Comparison of ENCODE assay signal across 2 cellular contexts in the genomic region with DNA sequence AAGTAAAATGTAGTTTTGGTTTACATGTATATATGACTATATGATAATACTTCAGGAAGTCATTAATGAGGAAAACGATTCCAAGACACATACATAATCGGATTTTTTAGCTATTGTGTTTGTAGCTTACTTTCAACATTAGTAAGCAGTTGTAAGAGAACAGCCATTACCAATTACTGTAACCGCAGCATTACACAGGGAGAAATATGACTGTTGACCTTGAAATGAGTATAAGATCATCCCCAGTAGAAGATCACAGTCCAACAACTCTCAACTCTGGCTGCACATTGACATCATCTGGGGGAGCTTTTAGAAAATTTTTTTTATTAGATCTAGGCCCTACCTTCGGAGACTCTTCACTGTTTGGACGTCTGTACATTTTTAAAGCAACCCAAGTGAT.
TF ChIP-seq lines count a peak whose summit lies in the region.

No MANE protein-coding gene starts in this region.

TF ChIP-seq in A549, 52 proteins besides CTCF, POLR2A, EP300 and RAD21 (continued from another document):
- TF ChIP-seq, protein P1, sequence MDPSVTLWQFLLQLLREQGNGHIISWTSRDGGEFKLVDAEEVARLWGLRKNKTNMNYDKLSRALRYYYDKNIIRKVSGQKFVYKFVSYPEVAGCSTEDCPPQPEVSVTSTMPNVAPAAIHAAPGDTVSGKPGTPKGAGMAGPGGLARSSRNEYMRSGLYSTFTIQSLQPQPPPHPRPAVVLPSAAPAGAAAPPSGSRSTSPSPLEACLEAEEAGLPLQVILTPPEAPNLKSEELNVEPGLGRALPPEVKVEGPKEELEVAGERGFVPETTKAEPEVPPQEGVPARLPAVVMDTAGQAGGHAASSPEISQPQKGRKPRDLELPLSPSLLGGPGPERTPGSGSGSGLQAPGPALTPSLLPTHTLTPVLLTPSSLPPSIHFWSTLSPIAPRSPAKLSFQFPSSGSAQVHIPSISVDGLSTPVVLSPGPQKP (IDR thresholded peaks at IDR 0.05; ENCODE audit: low read depth, low read length): no peak
- TF ChIP-seq TFCP2L1 (CRISPR knock-in tag; IDR thresholded peaks at IDR 0.05) (no peak), RCOR1 (IDR thresholded peaks at IDR 0.05; ENCODE audit: low read depth, low read length) (no peak), RFX5 (IDR thresholded peaks at IDR 0.05) (no peak), SMC3 (IDR thresholded peaks at IDR 0.05) (no peak), ESRRA (IDR thresholded peaks at IDR 0.05; ENCODE audit: borderline replicate concordance, low read length) (no peak), GATA3 (IDR thresholded peaks at IDR 0.05; ENCODE audit: borderline replicate concordance) (no peak), CBX2 (IDR thresholded peaks at IDR 0.05; ENCODE audit: borderline replicate concordance, low read depth) (no peak), BHLHE40 (IDR thresholded peaks at IDR 0.05; ENCODE audit: low read depth, low read length) (no peak), KDM1A (IDR thresholded peaks at IDR 0.05; ENCODE audit: low read depth) (no peak), RARB (CRISPR knock-in tag; IDR thresholded peaks at IDR 0.05) (no peak), NPAS2 (CRISPR knock-in tag; IDR thresholded peaks at IDR 0.05; ENCODE audit: borderline replicate concordance) (no peak), HOXB13 (CRISPR knock-in tag; IDR thresholded peaks at IDR 0.05; ENCODE audit: low read depth) (no peak), PHF8 (IDR thresholded peaks at IDR 0.05; ENCODE audit: borderline replicate concordance, low read depth) (no peak)
- TF ChIP-seq, protein P2, sequence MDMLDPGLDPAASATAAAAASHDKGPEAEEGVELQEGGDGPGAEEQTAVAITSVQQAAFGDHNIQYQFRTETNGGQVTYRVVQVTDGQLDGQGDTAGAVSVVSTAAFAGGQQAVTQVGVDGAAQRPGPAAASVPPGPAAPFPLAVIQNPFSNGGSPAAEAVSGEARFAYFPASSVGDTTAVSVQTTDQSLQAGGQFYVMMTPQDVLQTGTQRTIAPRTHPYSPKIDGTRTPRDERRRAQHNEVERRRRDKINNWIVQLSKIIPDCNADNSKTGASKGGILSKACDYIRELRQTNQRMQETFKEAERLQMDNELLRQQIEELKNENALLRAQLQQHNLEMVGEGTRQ (IDR thresholded peaks at IDR 0.05): no peak
- TF ChIP-seq, protein P3, sequence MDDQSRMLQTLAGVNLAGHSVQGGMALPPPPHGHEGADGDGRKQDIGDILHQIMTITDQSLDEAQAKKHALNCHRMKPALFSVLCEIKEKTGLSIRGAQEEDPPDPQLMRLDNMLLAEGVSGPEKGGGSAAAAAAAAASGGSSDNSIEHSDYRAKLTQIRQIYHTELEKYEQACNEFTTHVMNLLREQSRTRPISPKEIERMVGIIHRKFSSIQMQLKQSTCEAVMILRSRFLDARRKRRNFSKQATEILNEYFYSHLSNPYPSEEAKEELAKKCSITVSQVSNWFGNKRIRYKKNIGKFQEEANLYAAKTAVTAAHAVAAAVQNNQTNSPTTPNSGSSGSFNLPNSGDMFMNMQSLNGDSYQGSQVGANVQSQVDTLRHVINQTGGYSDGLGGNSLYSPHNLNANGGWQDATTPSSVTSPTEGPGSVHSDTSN (IDR thresholded peaks at IDR 0.05): no peak

TF ChIP-seq in GM23338, 12 proteins besides CTCF, POLR2A, EP300 and RAD21:
- TF ChIP-seq, protein P4, sequence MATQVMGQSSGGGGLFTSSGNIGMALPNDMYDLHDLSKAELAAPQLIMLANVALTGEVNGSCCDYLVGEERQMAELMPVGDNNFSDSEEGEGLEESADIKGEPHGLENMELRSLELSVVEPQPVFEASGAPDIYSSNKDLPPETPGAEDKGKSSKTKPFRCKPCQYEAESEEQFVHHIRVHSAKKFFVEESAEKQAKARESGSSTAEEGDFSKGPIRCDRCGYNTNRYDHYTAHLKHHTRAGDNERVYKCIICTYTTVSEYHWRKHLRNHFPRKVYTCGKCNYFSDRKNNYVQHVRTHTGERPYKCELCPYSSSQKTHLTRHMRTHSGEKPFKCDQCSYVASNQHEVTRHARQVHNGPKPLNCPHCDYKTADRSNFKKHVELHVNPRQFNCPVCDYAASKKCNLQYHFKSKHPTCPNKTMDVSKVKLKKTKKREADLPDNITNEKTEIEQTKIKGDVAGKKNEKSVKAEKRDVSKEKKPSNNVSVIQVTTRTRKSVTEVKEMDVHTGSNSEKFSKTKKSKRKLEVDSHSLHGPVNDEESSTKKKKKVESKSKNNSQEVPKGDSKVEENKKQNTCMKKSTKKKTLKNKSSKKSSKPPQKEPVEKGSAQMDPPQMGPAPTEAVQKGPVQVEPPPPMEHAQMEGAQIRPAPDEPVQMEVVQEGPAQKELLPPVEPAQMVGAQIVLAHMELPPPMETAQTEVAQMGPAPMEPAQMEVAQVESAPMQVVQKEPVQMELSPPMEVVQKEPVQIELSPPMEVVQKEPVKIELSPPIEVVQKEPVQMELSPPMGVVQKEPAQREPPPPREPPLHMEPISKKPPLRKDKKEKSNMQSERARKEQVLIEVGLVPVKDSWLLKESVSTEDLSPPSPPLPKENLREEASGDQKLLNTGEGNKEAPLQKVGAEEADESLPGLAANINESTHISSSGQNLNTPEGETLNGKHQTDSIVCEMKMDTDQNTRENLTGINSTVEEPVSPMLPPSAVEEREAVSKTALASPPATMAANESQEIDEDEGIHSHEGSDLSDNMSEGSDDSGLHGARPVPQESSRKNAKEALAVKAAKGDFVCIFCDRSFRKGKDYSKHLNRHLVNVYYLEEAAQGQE (IDR thresholded peaks at IDR 0.05; ENCODE audit: unreplicated experiment): no peak
- TF ChIP-seq JUNB (IDR thresholded peaks at IDR 0.05; ENCODE audit: unreplicated experiment) (no peak), EZH2 (IDR thresholded peaks at IDR 0.05; ENCODE audit: low read depth, unreplicated experiment) (no peak), STAT1 (IDR thresholded peaks at IDR 0.05; ENCODE audit: unreplicated experiment) (no peak), EZH2phosphoT487 (IDR thresholded peaks at IDR 0.05; ENCODE audit: unreplicated experiment) (no peak), CREB1 (CRISPR knock-in tag; IDR thresholded peaks at IDR 0.05; ENCODE audit: low read depth) (no peak), NANOG (IDR thresholded peaks at IDR 0.05; ENCODE audit: borderline replicate concordance) (no peak), ZNF331 (CRISPR knock-in tag; IDR thresholded peaks at IDR 0.05; ENCODE audit: low read depth) (no peak), POLR2AphosphoS5 (IDR thresholded peaks at IDR 0.05; ENCODE audit: low read depth) (no peak), ZNF114 (CRISPR knock-in tag; IDR thresholded peaks at IDR 0.05) (no peak)
- TF ChIP-seq, protein P5, sequence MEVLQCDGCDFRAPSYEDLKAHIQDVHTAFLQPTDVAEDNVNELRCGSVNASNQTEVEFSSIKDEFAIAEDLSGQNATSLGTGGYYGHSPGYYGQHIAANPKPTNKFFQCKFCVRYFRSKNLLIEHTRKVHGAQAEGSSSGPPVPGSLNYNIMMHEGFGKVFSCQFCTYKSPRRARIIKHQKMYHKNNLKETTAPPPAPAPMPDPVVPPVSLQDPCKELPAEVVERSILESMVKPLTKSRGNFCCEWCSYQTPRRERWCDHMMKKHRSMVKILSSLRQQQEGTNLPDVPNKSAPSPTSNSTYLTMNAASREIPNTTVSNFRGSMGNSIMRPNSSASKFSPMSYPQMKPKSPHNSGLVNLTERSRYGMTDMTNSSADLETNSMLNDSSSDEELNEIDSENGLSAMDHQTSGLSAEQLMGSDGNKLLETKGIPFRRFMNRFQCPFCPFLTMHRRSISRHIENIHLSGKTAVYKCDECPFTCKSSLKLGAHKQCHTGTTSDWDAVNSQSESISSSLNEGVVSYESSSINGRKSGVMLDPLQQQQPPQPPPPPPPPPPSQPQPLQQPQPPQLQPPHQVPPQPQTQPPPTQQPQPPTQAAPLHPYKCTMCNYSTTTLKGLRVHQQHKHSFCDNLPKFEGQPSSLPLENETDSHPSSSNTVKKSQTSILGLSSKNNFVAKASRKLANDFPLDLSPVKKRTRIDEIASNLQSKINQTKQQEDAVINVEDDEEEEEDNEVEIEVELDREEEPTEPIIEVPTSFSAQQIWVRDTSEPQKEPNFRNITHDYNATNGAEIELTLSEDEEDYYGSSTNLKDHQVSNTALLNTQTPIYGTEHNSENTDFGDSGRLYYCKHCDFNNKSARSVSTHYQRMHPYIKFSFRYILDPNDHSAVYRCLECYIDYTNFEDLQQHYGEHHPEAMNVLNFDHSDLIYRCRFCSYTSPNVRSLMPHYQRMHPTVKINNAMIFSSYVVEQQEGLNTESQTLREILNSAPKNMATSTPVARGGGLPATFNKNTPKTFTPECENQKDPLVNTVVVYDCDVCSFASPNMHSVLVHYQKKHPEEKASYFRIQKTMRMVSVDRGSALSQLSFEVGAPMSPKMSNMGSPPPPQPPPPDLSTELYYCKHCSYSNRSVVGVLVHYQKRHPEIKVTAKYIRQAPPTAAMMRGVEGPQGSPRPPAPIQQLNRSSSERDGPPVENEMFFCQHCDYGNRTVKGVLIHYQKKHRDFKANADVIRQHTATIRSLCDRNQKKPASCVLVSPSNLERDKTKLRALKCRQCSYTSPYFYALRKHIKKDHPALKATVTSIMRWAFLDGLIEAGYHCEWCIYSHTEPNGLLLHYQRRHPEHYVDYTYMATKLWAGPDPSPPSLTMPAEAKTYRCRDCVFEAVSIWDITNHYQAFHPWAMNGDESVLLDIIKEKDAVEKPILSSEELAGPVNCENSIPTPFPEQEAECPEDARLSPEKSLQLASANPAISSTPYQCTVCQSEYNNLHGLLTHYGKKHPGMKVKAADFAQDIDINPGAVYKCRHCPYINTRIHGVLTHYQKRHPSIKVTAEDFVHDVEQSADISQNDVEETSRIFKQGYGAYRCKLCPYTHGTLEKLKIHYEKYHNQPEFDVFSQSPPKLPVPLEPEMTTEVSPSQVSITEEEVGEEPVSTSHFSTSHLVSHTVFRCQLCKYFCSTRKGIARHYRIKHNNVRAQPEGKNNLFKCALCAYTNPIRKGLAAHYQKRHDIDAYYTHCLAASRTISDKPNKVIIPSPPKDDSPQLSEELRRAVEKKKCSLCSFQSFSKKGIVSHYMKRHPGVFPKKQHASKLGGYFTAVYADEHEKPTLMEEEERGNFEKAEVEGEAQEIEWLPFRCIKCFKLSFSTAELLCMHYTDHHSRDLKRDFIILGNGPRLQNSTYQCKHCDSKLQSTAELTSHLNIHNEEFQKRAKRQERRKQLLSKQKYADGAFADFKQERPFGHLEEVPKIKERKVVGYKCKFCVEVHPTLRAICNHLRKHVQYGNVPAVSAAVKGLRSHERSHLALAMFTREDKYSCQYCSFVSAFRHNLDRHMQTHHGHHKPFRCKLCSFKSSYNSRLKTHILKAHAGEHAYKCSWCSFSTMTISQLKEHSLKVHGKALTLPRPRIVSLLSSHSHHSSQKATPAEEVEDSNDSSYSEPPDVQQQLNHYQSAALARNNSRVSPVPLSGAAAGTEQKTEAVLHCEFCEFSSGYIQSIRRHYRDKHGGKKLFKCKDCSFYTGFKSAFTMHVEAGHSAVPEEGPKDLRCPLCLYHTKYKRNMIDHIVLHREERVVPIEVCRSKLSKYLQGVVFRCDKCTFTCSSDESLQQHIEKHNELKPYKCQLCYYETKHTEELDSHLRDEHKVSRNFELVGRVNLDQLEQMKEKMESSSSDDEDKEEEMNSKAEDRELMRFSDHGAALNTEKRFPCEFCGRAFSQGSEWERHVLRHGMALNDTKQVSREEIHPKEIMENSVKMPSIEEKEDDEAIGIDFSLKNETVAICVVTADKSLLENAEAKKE (CRISPR knock-in tag; IDR thresholded peaks at IDR 0.05): no peak
- TF ChIP-seq, protein P6, sequence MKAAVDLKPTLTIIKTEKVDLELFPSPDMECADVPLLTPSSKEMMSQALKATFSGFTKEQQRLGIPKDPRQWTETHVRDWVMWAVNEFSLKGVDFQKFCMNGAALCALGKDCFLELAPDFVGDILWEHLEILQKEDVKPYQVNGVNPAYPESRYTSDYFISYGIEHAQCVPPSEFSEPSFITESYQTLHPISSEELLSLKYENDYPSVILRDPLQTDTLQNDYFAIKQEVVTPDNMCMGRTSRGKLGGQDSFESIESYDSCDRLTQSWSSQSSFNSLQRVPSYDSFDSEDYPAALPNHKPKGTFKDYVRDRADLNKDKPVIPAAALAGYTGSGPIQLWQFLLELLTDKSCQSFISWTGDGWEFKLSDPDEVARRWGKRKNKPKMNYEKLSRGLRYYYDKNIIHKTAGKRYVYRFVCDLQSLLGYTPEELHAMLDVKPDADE (IDR thresholded peaks at IDR 0.05): no peak
